In the genomic region with DNA sequence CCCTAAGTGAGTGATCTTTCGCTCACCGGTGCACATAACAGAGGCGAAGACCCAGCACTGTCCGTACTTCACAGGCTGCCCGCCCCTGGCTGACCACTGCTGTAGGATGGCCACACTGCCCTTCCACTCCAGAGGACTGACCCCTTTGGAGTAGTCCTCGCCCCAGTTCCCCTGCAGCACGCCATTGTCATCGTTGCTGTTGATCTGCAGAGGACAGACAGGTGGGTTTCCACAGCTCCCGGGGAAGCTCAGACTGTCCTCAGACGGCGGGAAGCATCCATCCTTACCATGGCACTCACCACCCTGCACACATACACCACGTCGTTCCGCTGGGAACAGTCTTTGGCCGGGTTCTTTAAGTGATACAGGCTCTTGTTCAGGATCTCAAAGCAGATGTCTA, we compare ENCODE assay signal across 1 cellular context.
TF ChIP-seq lines count a peak whose summit lies in the region.

No MANE protein-coding gene starts in this region.

TF ChIP-seq in HepG2, 621 proteins besides CTCF, POLR2A, EP300 and RAD21:
- no peak for TF ChIP-seq ZNF3 (CRISPR knock-in tag; IDR thresholded peaks at IDR 0.05)
- TF ChIP-seq BHLHE40 (IDR thresholded peaks at IDR 0.05; ENCODE audit: low read length): no peak
- no peak for TF ChIP-seq ZNF468 (CRISPR knock-in tag; IDR thresholded peaks at IDR 0.05)
- TF ChIP-seq MLLT10 (CRISPR knock-in tag; IDR thresholded peaks at IDR 0.05): no peak
- TF ChIP-seq ZNF235 (CRISPR knock-in tag; IDR thresholded peaks at IDR 0.05; ENCODE audit: borderline replicate concordance): no peak
- TF ChIP-seq ZNF607 (CRISPR knock-in tag; IDR thresholded peaks at IDR 0.05; ENCODE audit: borderline replicate concordance): no peak
- TF ChIP-seq HES4 (CRISPR knock-in tag; IDR thresholded peaks at IDR 0.05; ENCODE audit: borderline replicate concordance): no peak
- TF ChIP-seq XRCC5 (optimal IDR thresholded peaks at IDR 0.05; ENCODE audit: low read length): no peak
- no peak for TF ChIP-seq PLRG1 (conservative IDR thresholded peaks at IDR 0.05)
- TF ChIP-seq ZNF562 (CRISPR knock-in tag; IDR thresholded peaks at IDR 0.05; ENCODE audit: borderline replicate concordance): no peak
- no peak for TF ChIP-seq ZNF772 (CRISPR knock-in tag; IDR thresholded peaks at IDR 0.05)
- no peak for TF ChIP-seq SNRNP70 (IDR thresholded peaks at IDR 0.05; ENCODE audit: low read depth, low read length)
- TF ChIP-seq TP53 (CRISPR knock-in tag; conservative IDR thresholded peaks at IDR 0.05): no peak
- no peak for TF ChIP-seq ZNF383 (CRISPR knock-in tag; IDR thresholded peaks at IDR 0.05; ENCODE audit: borderline replicate concordance)
- no peak for TF ChIP-seq ETV6 (CRISPR knock-in tag; conservative IDR thresholded peaks at IDR 0.05)
- TF ChIP-seq, protein P1, sequence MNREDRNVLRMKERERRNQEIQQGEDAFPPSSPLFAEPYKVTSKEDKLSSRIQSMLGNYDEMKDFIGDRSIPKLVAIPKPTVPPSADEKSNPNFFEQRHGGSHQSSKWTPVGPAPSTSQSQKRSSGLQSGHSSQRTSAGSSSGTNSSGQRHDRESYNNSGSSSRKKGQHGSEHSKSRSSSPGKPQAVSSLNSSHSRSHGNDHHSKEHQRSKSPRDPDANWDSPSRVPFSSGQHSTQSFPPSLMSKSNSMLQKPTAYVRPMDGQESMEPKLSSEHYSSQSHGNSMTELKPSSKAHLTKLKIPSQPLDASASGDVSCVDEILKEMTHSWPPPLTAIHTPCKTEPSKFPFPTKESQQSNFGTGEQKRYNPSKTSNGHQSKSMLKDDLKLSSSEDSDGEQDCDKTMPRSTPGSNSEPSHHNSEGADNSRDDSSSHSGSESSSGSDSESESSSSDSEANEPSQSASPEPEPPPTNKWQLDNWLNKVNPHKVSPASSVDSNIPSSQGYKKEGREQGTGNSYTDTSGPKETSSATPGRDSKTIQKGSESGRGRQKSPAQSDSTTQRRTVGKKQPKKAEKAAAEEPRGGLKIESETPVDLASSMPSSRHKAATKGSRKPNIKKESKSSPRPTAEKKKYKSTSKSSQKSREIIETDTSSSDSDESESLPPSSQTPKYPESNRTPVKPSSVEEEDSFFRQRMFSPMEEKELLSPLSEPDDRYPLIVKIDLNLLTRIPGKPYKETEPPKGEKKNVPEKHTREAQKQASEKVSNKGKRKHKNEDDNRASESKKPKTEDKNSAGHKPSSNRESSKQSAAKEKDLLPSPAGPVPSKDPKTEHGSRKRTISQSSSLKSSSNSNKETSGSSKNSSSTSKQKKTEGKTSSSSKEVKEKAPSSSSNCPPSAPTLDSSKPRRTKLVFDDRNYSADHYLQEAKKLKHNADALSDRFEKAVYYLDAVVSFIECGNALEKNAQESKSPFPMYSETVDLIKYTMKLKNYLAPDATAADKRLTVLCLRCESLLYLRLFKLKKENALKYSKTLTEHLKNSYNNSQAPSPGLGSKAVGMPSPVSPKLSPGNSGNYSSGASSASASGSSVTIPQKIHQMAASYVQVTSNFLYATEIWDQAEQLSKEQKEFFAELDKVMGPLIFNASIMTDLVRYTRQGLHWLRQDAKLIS (CRISPR knock-in tag; IDR thresholded peaks at IDR 0.05): no peak
- TF ChIP-seq, protein P2, sequence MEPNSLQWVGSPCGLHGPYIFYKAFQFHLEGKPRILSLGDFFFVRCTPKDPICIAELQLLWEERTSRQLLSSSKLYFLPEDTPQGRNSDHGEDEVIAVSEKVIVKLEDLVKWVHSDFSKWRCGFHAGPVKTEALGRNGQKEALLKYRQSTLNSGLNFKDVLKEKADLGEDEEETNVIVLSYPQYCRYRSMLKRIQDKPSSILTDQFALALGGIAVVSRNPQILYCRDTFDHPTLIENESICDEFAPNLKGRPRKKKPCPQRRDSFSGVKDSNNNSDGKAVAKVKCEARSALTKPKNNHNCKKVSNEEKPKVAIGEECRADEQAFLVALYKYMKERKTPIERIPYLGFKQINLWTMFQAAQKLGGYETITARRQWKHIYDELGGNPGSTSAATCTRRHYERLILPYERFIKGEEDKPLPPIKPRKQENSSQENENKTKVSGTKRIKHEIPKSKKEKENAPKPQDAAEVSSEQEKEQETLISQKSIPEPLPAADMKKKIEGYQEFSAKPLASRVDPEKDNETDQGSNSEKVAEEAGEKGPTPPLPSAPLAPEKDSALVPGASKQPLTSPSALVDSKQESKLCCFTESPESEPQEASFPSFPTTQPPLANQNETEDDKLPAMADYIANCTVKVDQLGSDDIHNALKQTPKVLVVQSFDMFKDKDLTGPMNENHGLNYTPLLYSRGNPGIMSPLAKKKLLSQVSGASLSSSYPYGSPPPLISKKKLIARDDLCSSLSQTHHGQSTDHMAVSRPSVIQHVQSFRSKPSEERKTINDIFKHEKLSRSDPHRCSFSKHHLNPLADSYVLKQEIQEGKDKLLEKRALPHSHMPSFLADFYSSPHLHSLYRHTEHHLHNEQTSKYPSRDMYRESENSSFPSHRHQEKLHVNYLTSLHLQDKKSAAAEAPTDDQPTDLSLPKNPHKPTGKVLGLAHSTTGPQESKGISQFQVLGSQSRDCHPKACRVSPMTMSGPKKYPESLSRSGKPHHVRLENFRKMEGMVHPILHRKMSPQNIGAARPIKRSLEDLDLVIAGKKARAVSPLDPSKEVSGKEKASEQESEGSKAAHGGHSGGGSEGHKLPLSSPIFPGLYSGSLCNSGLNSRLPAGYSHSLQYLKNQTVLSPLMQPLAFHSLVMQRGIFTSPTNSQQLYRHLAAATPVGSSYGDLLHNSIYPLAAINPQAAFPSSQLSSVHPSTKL (CRISPR knock-in tag; IDR thresholded peaks at IDR 0.05): no peak
- no peak for TF ChIP-seq SSRP1 (CRISPR knock-in tag; IDR thresholded peaks at IDR 0.05)
- TF ChIP-seq, protein P3, sequence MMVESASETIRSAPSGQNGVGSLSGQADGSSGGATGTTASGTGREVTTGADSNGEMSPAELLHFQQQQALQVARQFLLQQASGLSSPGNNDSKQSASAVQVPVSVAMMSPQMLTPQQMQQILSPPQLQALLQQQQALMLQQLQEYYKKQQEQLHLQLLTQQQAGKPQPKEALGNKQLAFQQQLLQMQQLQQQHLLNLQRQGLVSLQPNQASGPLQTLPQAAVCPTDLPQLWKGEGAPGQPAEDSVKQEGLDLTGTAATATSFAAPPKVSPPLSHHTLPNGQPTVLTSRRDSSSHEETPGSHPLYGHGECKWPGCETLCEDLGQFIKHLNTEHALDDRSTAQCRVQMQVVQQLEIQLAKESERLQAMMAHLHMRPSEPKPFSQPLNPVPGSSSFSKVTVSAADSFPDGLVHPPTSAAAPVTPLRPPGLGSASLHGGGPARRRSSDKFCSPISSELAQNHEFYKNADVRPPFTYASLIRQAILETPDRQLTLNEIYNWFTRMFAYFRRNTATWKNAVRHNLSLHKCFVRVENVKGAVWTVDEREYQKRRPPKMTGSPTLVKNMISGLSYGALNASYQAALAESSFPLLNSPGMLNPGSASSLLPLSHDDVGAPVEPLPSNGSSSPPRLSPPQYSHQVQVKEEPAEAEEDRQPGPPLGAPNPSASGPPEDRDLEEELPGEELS (CRISPR knock-in tag; IDR thresholded peaks at IDR 0.05): no peak
- TF ChIP-seq, protein P4, sequence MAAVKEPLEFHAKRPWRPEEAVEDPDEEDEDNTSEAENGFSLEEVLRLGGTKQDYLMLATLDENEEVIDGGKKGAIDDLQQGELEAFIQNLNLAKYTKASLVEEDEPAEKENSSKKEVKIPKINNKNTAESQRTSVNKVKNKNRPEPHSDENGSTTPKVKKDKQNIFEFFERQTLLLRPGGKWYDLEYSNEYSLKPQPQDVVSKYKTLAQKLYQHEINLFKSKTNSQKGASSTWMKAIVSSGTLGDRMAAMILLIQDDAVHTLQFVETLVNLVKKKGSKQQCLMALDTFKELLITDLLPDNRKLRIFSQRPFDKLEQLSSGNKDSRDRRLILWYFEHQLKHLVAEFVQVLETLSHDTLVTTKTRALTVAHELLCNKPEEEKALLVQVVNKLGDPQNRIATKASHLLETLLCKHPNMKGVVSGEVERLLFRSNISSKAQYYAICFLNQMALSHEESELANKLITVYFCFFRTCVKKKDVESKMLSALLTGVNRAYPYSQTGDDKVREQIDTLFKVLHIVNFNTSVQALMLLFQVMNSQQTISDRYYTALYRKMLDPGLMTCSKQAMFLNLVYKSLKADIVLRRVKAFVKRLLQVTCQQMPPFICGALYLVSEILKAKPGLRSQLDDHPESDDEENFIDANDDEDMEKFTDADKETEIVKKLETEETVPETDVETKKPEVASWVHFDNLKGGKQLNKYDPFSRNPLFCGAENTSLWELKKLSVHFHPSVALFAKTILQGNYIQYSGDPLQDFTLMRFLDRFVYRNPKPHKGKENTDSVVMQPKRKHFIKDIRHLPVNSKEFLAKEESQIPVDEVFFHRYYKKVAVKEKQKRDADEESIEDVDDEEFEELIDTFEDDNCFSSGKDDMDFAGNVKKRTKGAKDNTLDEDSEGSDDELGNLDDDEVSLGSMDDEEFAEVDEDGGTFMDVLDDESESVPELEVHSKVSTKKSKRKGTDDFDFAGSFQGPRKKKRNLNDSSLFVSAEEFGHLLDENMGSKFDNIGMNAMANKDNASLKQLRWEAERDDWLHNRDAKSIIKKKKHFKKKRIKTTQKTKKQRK (IDR thresholded peaks at IDR 0.05; ENCODE audit: low read length): no peak
TF ChIP-seq in HepG2: peak in this region for 0.
